In genomic region chr1:153260980-153261792, GRCh38 we compare ENCODE assay signal across 8 cellular contexts. TPM values are rescaled to one million over a fixed set of nuclear protein-coding genes. Genes with fewer than 3 reads are reported as not detected.
DNase-seq lines count a peak whose midpoint lies in the region; ATAC-seq, FAIRE-seq and TF ChIP-seq lines count a peak whose summit lies in the region.

No MANE protein-coding gene starts in this region.

- H3K9ac ChIP-seq in NT2/D1 (ENCODE audit: insufficient read length, low read depth) = no peak overlapping the region
- no peak overlapping the region for H3K9ac ChIP-seq in keratinocyte (ENCODE audit: control insufficient read depth, extremely low read depth, insufficient read depth, low read length)

- H3K4me2 ChIP-seq in keratinocyte (ENCODE audit: control insufficient read depth, extremely low read depth, insufficient read depth, low read depth, low read length) = peak overlapping the region; percentile 86

- BruUV-seq in Calu3 (replicated peaks; lab: Mats Ljungman, UMichigan) = no TSS peak

- H3K4me3 ChIP-seq in NT2/D1 (ENCODE audit: insufficient read length, low read depth) (peak overlapping the region; percentile 38), keratinocyte (ENCODE audit: control insufficient read depth in 2 of 3, extremely low read depth in 1 of 3, insufficient read depth in 2 of 3, low read depth in 1 of 3, low read length in 3 of 3) (peak overlapping the region; percentile 26 to 63 (median 60))

- H3K9me3 Mint-ChIP-seq in Calu3 (ENCODE audit: low read depth, unreplicated experiment) = no peaks in the 10 kb centered on the region
- H3K9me3 Mint-ChIP-seq in stimulated activated memory B cell treated with anti-CD40 and anti-IgM and Interleukin-4, amounts not matched to agents 10 μg/mL and 1 μg/mL and 100 μg/mL, for 72 hours = no peaks in the 10 kb centered on the region

- H3K79me2 ChIP-seq in keratinocyte (ENCODE audit: control insufficient read depth, insufficient read depth, low read length) = no peaks in the 10 kb centered on the region

- intact Hi-C loops in Calu3 (cut with micrococcal nuclease; ENCODE audit: unreplicated experiment) = no loop called here

- ATAC-seq in stimulated activated memory B cell treated with anti-CD40 and anti-IgM and Interleukin-4, amounts not matched to agents 10 μg/mL and 1 μg/mL and 100 μg/mL, for 72 hours = peak; percentile 19
- ATAC-seq in GM19328 (IDR thresholded peaks at IDR 0.05; ENCODE audit: unreplicated experiment) = no peak

- H3K4me1 ChIP-seq in NT2/D1 (ENCODE audit: insufficient read depth, insufficient read length) (no peaks in the 10 kb centered on the region), keratinocyte (ENCODE audit: control insufficient read depth, extremely low read depth, insufficient read depth, low read length) (peaks cover 5% of the 10 kb centered on the region)

- DNase-seq in Calu3 (peak; percentile 21), NT2/D1 (ENCODE audit: low read depth, low spot score) (peak; percentile 40), astrocyte of the hippocampus (ENCODE audit: low read depth, low spot score) (peak; percentile 62), keratinocyte (ENCODE audit: low read depth, low spot score) (no peak), NCI-H1048 (lab: John Stamatoyannopoulos, UW) (no peak)
- DNase-seq in stimulated activated naive CD4-positive, alpha-beta T cell treated with Interleukin-2 at 50 U/mL for 16 hours (lab: John Stamatoyannopoulos, UW) = no peak

- dilution Hi-C loops in keratinocyte (cut with MboI; ENCODE audit: extremely low pct_ligation_motif_present, low sequenced_read_pairs) = no loop called here

- FAIRE-seq in keratinocyte (lab: Jason Lieb, UNC) = no peak

- no peaks in the 10 kb centered on the region for H3K36me3 Mint-ChIP-seq in Calu3 (ENCODE audit: insufficient read depth, unreplicated experiment)
- no peaks in the 10 kb centered on the region for H3K36me3 Mint-ChIP-seq in stimulated activated memory B cell treated with anti-CD40 and anti-IgM and Interleukin-4, amounts not matched to agents 10 μg/mL and 1 μg/mL and 100 μg/mL, for 72 hours

- no peaks in the 10 kb centered on the region for H3K4me1 Mint-ChIP-seq in Calu3 (ENCODE audit: low read depth, unreplicated experiment)
- peaks cover 38% of the 10 kb centered on the region for H3K4me1 Mint-ChIP-seq in stimulated activated memory B cell treated with anti-CD40 and anti-IgM and Interleukin-4, amounts not matched to agents 10 μg/mL and 1 μg/mL and 100 μg/mL, for 72 hours

- no peak overlapping the region for H3K27ac ChIP-seq in keratinocyte (ENCODE audit: control insufficient read depth, insufficient read depth, low read length)

- CTCF ChIA-PET in Calu3 (lab: Charles Lee) = interaction anchor here (0.6 kb wide), 1 partner anchor 23 kb away, joined by 3 read pairs; no protein-coding TSS in a partner anchor

- peak overlapping the region; percentile 35 for H3K4me3 Mint-ChIP-seq in Calu3 (ENCODE audit: low read depth, unreplicated experiment)
- peak overlapping the region; percentile 80 for H3K4me3 Mint-ChIP-seq in stimulated activated memory B cell treated with anti-CD40 and anti-IgM and Interleukin-4, amounts not matched to agents 10 μg/mL and 1 μg/mL and 100 μg/mL, for 72 hours

- H3K27me3 Mint-ChIP-seq in Calu3 (ENCODE audit: unreplicated experiment) = peaks cover 87% of the 10 kb centered on the region
- H3K27me3 Mint-ChIP-seq in stimulated activated memory B cell treated with anti-CD40 and anti-IgM and Interleukin-4, amounts not matched to agents 10 μg/mL and 1 μg/mL and 100 μg/mL, for 72 hours = peaks cover 14% of the 10 kb centered on the region

- no peak overlapping the region for H2AFZ ChIP-seq in keratinocyte (ENCODE audit: control insufficient read depth, low read length)

- H3K27me3 ChIP-seq in NT2/D1 (ENCODE audit: insufficient read depth, insufficient read length) (peaks cover 70% of the 10 kb centered on the region), keratinocyte (ENCODE audit: control insufficient read depth, extremely low read depth, insufficient read depth, low read length) (peaks cover 58% of the 10 kb centered on the region)

- H3K27ac Mint-ChIP-seq in Calu3 (ENCODE audit: unreplicated experiment) = no peak overlapping the region
- H3K27ac Mint-ChIP-seq in stimulated activated memory B cell treated with anti-CD40 and anti-IgM and Interleukin-4, amounts not matched to agents 10 μg/mL and 1 μg/mL and 100 μg/mL, for 72 hours = peak overlapping the region; percentile 85

- H3K9me3 ChIP-seq in NT2/D1 (ENCODE audit: insufficient read depth, low read length) (peaks cover 8% of the 10 kb centered on the region; the same call in 1 of the 2 replicates), keratinocyte (ENCODE audit: control insufficient read depth, low read depth, low read length) (no peaks in the 10 kb centered on the region)

- no peaks in the 10 kb centered on the region for H4K20me1 ChIP-seq in keratinocyte (ENCODE audit: control insufficient read depth, extremely low read depth, insufficient read depth, low read length)

- H3K36me3 ChIP-seq in NT2/D1 (ENCODE audit: insufficient read depth, insufficient read length, low read length) (no peaks in the 10 kb centered on the region), keratinocyte (ENCODE audit: control insufficient read depth in 2 of 2, extremely low read depth in 1 of 2, insufficient read depth in 2 of 2, low read length in 2 of 2) (no peaks in the 10 kb centered on the region)

- TF ChIP-seq CTCF in Calu3 (IDR thresholded peaks at IDR 0.05; ENCODE audit: unreplicated experiment) (no peak), keratinocyte (optimal IDR thresholded peaks at IDR 0.05 in 1 of 3, IDR thresholded peaks at IDR 0.05 in 1 of 3, conservative IDR thresholded peaks at IDR 0.05 in 1 of 3; ENCODE audit: extremely low read depth in 1 of 3, insufficient read depth in 2 of 3, low read length in 3 of 3) (no peak)

- H3K9me1 ChIP-seq in keratinocyte (ENCODE audit: control insufficient read depth, extremely low read depth, insufficient read depth, low read length) = no peaks in the 10 kb centered on the region

RNA-seq across cellular contexts. Expression of gene LORICRIN, which starts 1.7 kb away (rescaled TPM):
- not detected in 2 replicates for total RNA-seq in Calu3 (2022)
- not detected in 3 replicates for polyA plus RNA-seq in keratinocyte
- polyA plus RNA-seq in keratinocyte (2011; ENCODE audit: low read depth) = 11.6 TPM
- polyA plus RNA-seq in keratinocyte (2011; cell fraction: cytosol; rRNA removed) = not detected in 2 replicates
- not detected in 2 replicates for polyA plus RNA-seq in keratinocyte (2011; cell fraction: nucleus; rRNA removed)
- polyA plus RNA-seq in keratinocyte (2012; ENCODE audit: low replicate concordance) = 0.09 and 78.0 TPM in 2 replicates
- polyA minus RNA-seq in keratinocyte = 0.33 TPM in 1 of 3 replicates, not detected in the others
- not detected for polyA minus RNA-seq in keratinocyte (2011; cell fraction: cytosol; rRNA and poly(A)+ RNA removed)
- not detected in 2 replicates for polyA minus RNA-seq in keratinocyte (2011; cell fraction: nucleus; rRNA and poly(A)+ RNA removed)

RNA-seq across cellular contexts. Expression of gene PRR9, which starts 43.8 kb away (rescaled TPM):
- not detected in 2 replicates for total RNA-seq in Calu3 (2022)
- 2.6 to 6.6 TPM (median 2.8 TPM) in 3 replicates for polyA plus RNA-seq in keratinocyte
- polyA plus RNA-seq in keratinocyte (2011; ENCODE audit: low read depth) = 5.9 TPM
- 4.9 and 6.8 TPM in 2 replicates for polyA plus RNA-seq in keratinocyte (2011; cell fraction: cytosol; rRNA removed)
- 3.6 and 4.8 TPM in 2 replicates for polyA plus RNA-seq in keratinocyte (2011; cell fraction: nucleus; rRNA removed)
- 2.1 and 29.8 TPM in 2 replicates for polyA plus RNA-seq in keratinocyte (2012; ENCODE audit: low replicate concordance)
- 5.0 to 10.1 TPM in 2 of 3 replicates, not detected in the other for polyA minus RNA-seq in keratinocyte
- polyA minus RNA-seq in keratinocyte (2011; cell fraction: cytosol; rRNA and poly(A)+ RNA removed) = 4.4 TPM
- polyA minus RNA-seq in keratinocyte (2011; cell fraction: nucleus; rRNA and poly(A)+ RNA removed) = 0.84 and 2.6 TPM in 2 replicates

RNA-seq across cellular contexts. Expression of gene PGLYRP3, which starts 51.6 kb away (rescaled TPM):
- total RNA-seq in Calu3 (2022) = not detected in 2 replicates
- 0.93 to 1.9 TPM (median 1.0 TPM) in 3 replicates for polyA plus RNA-seq in keratinocyte
- polyA plus RNA-seq in keratinocyte (2011; ENCODE audit: low read depth) = 4.6 TPM
- 0.73 and 1.1 TPM in 2 replicates for polyA plus RNA-seq in keratinocyte (2011; cell fraction: cytosol; rRNA removed)
- 3.9 and 4.4 TPM in 2 replicates for polyA plus RNA-seq in keratinocyte (2011; cell fraction: nucleus; rRNA removed)
- 1.8 and 22.0 TPM in 2 replicates for polyA plus RNA-seq in keratinocyte (2012; ENCODE audit: low replicate concordance)
- polyA minus RNA-seq in keratinocyte = 1.3 to 4.4 TPM (median 2.6 TPM) in 3 replicates
- polyA minus RNA-seq in keratinocyte (2011; cell fraction: cytosol; rRNA and poly(A)+ RNA removed) = not detected
- 3.0 and 3.5 TPM in 2 replicates for polyA minus RNA-seq in keratinocyte (2011; cell fraction: nucleus; rRNA and poly(A)+ RNA removed)

RNA-seq across cellular contexts. Expression of gene LELP1, which starts 58.0 kb away (rescaled TPM):
- not detected in 2 replicates for total RNA-seq in Calu3 (2022)
- polyA plus RNA-seq in keratinocyte = not detected in 3 replicates
- polyA plus RNA-seq in keratinocyte (2011; ENCODE audit: low read depth) = not detected
- not detected in 2 replicates for polyA plus RNA-seq in keratinocyte (2011; cell fraction: cytosol; rRNA removed)
- polyA plus RNA-seq in keratinocyte (2011; cell fraction: nucleus; rRNA removed) = not detected in 2 replicates
- polyA plus RNA-seq in keratinocyte (2012; ENCODE audit: low replicate concordance) = 0.42 TPM in 1 of 2 replicates, not detected in the other
- not detected in 3 replicates for polyA minus RNA-seq in keratinocyte
- not detected for polyA minus RNA-seq in keratinocyte (2011; cell fraction: cytosol; rRNA and poly(A)+ RNA removed)
- not detected in 2 replicates for polyA minus RNA-seq in keratinocyte (2011; cell fraction: nucleus; rRNA and poly(A)+ RNA removed)

Comparison
In these comparisons a context has a peak if more than half of its experiments do, and no peak if none do; other contexts are left out.
1. DNase-seq: peak in Calu3 (single experiment), NT2/D1 (single experiment) and astrocyte of the hippocampus (single experiment); none in keratinocyte (single experiment), stimulated activated naive CD4-positive, alpha-beta T cell treated with Interleukin-2 at 50 U/mL for 16 hours (single experiment) and NCI-H1048 (single experiment).